In genomic region chr2:209685963-209686362, GRCh38 we compare ENCODE assay signal across 1 cellular context.
TF ChIP-seq lines count a peak whose summit lies in the region.

No MANE protein-coding gene starts in this region.

TF ChIP-seq in HepG2, 621 proteins besides CTCF, POLR2A, EP300 and RAD21 (continued from another document):
- TF ChIP-seq STAT5B (CRISPR knock-in tag; IDR thresholded peaks at IDR 0.05) (no peak), PAXIP1 (CRISPR knock-in tag; conservative IDR thresholded peaks at IDR 0.05) (no peak), MNT (IDR thresholded peaks at IDR 0.05) (no peak), ZSCAN31 (CRISPR knock-in tag; IDR thresholded peaks at IDR 0.05; ENCODE audit: low read depth) (no peak)
